ENCODE assay signal across 9 cellular contexts in genomic region chr21:34883501-34884271, GRCh38.
DNase-seq lines count a peak whose midpoint lies in the region; ATAC-seq and TF ChIP-seq lines count a peak whose summit lies in the region.
"Had no signal": no experiment of that assay in that cellular context is flagged by ENCODE, and none has a peak within 500 bp of the region (broad histone marks: within the 10 kb centered on the region; RNA-seq: fewer than 3 reads in every experiment).

No MANE protein-coding gene starts in this region.

- H3K27ac ChIP-seq in SJSA1 (peak overlapping the region; percentile 97), fibroblast of lung (ENCODE audit: insufficient read depth, low read length) (peak overlapping the region; percentile 92), caudate nucleus (ENCODE audit: low read depth, low read length) (no peak overlapping the region)

- H3K4me3 Mint-ChIP-seq in activated CD8-positive, alpha-beta memory T cell treated with anti-CD3 and anti-CD28 coated beads, Interleukin-2, amount 10 ng/mL, durations not matched to agents 7 days and 5 days: peak overlapping the region; percentile 46
- H3K4me3 Mint-ChIP-seq in stimulated activated naive B cell treated with anti-CD40 and anti-IgM and Interleukin-4, amounts not matched to agents 10 μg/mL and 1 μg/mL and 100 μg/mL, for 72 hours: peak overlapping the region; percentile 54 to 55

- H3K9me3 ChIP-seq in SJSA1 (replicated peaks) (no peaks in the 10 kb centered on the region), fibroblast of lung (ENCODE audit: control insufficient read depth, insufficient read depth, low read depth, low read length) (no peaks in the 10 kb centered on the region)

- TF ChIP-seq CTCF in fibroblast of lung (conservative IDR thresholded peaks at IDR 0.05 in 1 of 2, IDR thresholded peaks at IDR 0.05 in 1 of 2; ENCODE audit: low read depth in 1 of 2, low read length in 2 of 2): no peak

- H4K20me1 ChIP-seq in fibroblast of lung (ENCODE audit: control insufficient read depth, extremely low read depth, insufficient read depth, low read length): no peaks in the 10 kb centered on the region

- peak overlapping the region; percentile 89 for H3K4me2 ChIP-seq in fibroblast of lung (ENCODE audit: extremely low read depth, insufficient read depth, low read length)

- H3K36me3 Mint-ChIP-seq in activated CD8-positive, alpha-beta memory T cell treated with anti-CD3 and anti-CD28 coated beads, Interleukin-2, amount 10 ng/mL, durations not matched to agents 7 days and 5 days: peaks cover 27% of the 10 kb centered on the region
- H3K36me3 Mint-ChIP-seq in stimulated activated naive B cell treated with anti-CD40 and anti-IgM and Interleukin-4, amounts not matched to agents 10 μg/mL and 1 μg/mL and 100 μg/mL, for 72 hours: peaks cover 49 to 58% of the 10 kb centered on the region in 2 donors

- H2AFZ ChIP-seq in fibroblast of lung (ENCODE audit: low read length): no peak overlapping the region

- peaks cover 62% of the 10 kb centered on the region for H3K4me1 Mint-ChIP-seq in activated CD8-positive, alpha-beta memory T cell treated with anti-CD3 and anti-CD28 coated beads, Interleukin-2, amount 10 ng/mL, durations not matched to agents 7 days and 5 days
- H3K4me1 Mint-ChIP-seq in stimulated activated naive B cell treated with anti-CD40 and anti-IgM and Interleukin-4, amounts not matched to agents 10 μg/mL and 1 μg/mL and 100 μg/mL, for 72 hours: peaks cover 26 to 43% of the 10 kb centered on the region in 2 donors

- H3K36me3 ChIP-seq in SJSA1: peaks cover 71% of the 10 kb centered on the region
- H3K36me3 ChIP-seq in fibroblast of lung (ENCODE audit: control insufficient read depth, insufficient read depth, low read length): peaks cover 6% of the 10 kb centered on the region

- no peak overlapping the region for H3K27ac Mint-ChIP-seq in activated CD8-positive, alpha-beta memory T cell treated with anti-CD3 and anti-CD28 coated beads, Interleukin-2, amount 10 ng/mL, durations not matched to agents 7 days and 5 days
- peak overlapping the region; percentile 59 for H3K27ac Mint-ChIP-seq in stimulated activated naive B cell treated with anti-CD40 and anti-IgM and Interleukin-4, amounts not matched to agents 10 μg/mL and 1 μg/mL and 100 μg/mL, for 72 hours

- H3K9me3 Mint-ChIP-seq in activated CD8-positive, alpha-beta memory T cell treated with anti-CD3 and anti-CD28 coated beads, Interleukin-2, amount 10 ng/mL, durations not matched to agents 7 days and 5 days (ENCODE audit: low read depth): no peaks in the 10 kb centered on the region
- H3K9me3 Mint-ChIP-seq in stimulated activated naive B cell treated with anti-CD40 and anti-IgM and Interleukin-4, amounts not matched to agents 10 μg/mL and 1 μg/mL and 100 μg/mL, for 72 hours: no peaks in the 10 kb centered on the region

- H3K27me3 Mint-ChIP-seq in activated CD8-positive, alpha-beta memory T cell treated with anti-CD3 and anti-CD28 coated beads, Interleukin-2, amount 10 ng/mL, durations not matched to agents 7 days and 5 days: no peaks in the 10 kb centered on the region
- peaks cover 0 to 4% of the 10 kb centered on the region in 2 donors for H3K27me3 Mint-ChIP-seq in stimulated activated naive B cell treated with anti-CD40 and anti-IgM and Interleukin-4, amounts not matched to agents 10 μg/mL and 1 μg/mL and 100 μg/mL, for 72 hours

- CTCF ChIA-PET in activated CD8-positive, alpha-beta memory T cell treated with anti-CD3 and anti-CD28 coated beads, Interleukin-2, amount 10 ng/mL, durations not matched to agents 7 days and 5 days (lab: Charles Lee): interaction anchor here (2.0 kb wide), 1 partner anchor 138 kb away, joined by 7 read pairs; no protein-coding TSS in a partner anchor

- H3K9ac ChIP-seq in fibroblast of lung (ENCODE audit: insufficient read depth, low read length): peak overlapping the region; percentile 99

- DNase-seq in activated CD8-positive, alpha-beta memory T cell treated with anti-CD3 and anti-CD28 coated beads, Interleukin-2, amount 10 ng/mL, durations not matched to agents 7 days and 5 days: no peak
- DNase-seq in activated CD8-positive, alpha-beta memory T cell treated with anti-CD3 and anti-CD28 coated beads for 24 hours: no peak
- DNase-seq in SJSA1 (ENCODE audit: low read depth in 1 of 2, low spot score in 2 of 2) (peak in 1 of 2 experiments; percentile 68), fibroblast of lung (ENCODE audit: low read depth in 2 of 2) (peak in 1 of 2 donors; percentile 44), caudate nucleus (lab: John Stamatoyannopoulos, UW) (no peak)
- DNase-seq in stimulated activated naive B cell treated with anti-CD40 and anti-IgM and Interleukin-4, amounts not matched to agents 10 μg/mL and 1 μg/mL and 100 μg/mL, for 72 hours: no peak

- H3K4me1 ChIP-seq in SJSA1 (replicated peaks) (peaks cover 51% of the 10 kb centered on the region), fibroblast of lung (ENCODE audit: control insufficient read depth, extremely low read depth, insufficient read depth, low read length) (peaks cover 13% of the 10 kb centered on the region)

- ATAC-seq in activated CD8-positive, alpha-beta memory T cell treated with anti-CD3 and anti-CD28 coated beads, Interleukin-2, amount 10 ng/mL, durations not matched to agents 7 days and 5 days: no peak
- ATAC-seq in stimulated activated naive B cell treated with anti-CD40 and anti-IgM and Interleukin-4, amounts not matched to agents 10 μg/mL and 1 μg/mL and 100 μg/mL, for 72 hours (replicated peaks): no peak
- ATAC-seq in HG02852 (IDR thresholded peaks at IDR 0.05; ENCODE audit: unreplicated experiment): no peak
- ATAC-seq in GM21825 (IDR thresholded peaks at IDR 0.05; ENCODE audit: unreplicated experiment): no peak
- ATAC-seq: left lobe of liver had no signal

- peak overlapping the region; percentile 88 for H3K4me3 ChIP-seq in SJSA1
- peak overlapping the region; percentile 51 to 100 (median 70) for H3K4me3 ChIP-seq in fibroblast of lung (replicated peaks in 1 of 4; ENCODE audit: control extremely low read depth in 1 of 4, insufficient read depth in 1 of 4, low read depth in 3 of 4, low read length in 4 of 4)

- H3K27me3 ChIP-seq in SJSA1 (replicated peaks) (no peaks in the 10 kb centered on the region), fibroblast of lung (ENCODE audit: control insufficient read depth, insufficient read depth, low read length) (no peaks in the 10 kb centered on the region)

- peaks cover 91% of the 10 kb centered on the region for H3K79me2 ChIP-seq in fibroblast of lung (ENCODE audit: control insufficient read depth, insufficient read depth, low read length)
